2 cellular contexts compared by ENCODE assay signal in the genomic region with DNA sequence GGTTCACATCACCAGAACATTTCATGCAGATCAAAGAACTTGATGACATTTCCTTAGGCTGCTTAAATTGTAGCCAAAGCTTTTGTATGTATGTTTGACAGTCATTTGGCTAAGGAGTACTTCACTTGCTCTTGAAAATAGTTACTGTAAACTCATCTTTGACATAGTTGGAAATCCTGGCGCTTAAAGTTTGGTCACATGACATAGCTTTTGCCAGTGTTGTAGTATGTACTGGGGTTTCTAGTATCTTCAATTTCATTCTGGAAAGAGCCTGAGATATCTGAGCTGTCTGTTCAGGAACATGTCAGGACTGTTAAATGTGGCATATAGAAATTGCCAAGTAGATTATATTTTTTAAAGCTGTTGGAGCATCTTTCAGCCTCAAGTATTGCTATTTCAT.
TF ChIP-seq lines count a peak whose summit lies in the region.

No MANE protein-coding gene starts in this region.

TF ChIP-seq in IMR-90, 13 proteins besides CTCF, POLR2A, EP300 and RAD21:
- no peak for TF ChIP-seq RCOR1 (IDR thresholded peaks at IDR 0.05; ENCODE audit: insufficient replicate concordance, low read length)
- no peak for TF ChIP-seq SMC3 (IDR thresholded peaks at IDR 0.05; ENCODE audit: low read depth, low read length)
- TF ChIP-seq RFX5 (IDR thresholded peaks at IDR 0.05; ENCODE audit: low read depth, low read length): no peak
- no peak for TF ChIP-seq MAFK (IDR thresholded peaks at IDR 0.05; ENCODE audit: low read depth, low read length)
- TF ChIP-seq CEBPB (IDR thresholded peaks at IDR 0.05; ENCODE audit: low read depth, low read length): no peak
- TF ChIP-seq MAZ (IDR thresholded peaks at IDR 0.05; ENCODE audit: borderline replicate concordance, low read depth, low read length): no peak
- no peak for TF ChIP-seq MXI1 (IDR thresholded peaks at IDR 0.05; ENCODE audit: borderline replicate concordance, low read depth, low read length)
- TF ChIP-seq BHLHE40 (IDR thresholded peaks at IDR 0.05; ENCODE audit: low read depth, low read length): no peak

TF ChIP-seq in HepG2, 621 proteins besides CTCF, POLR2A, EP300 and RAD21:
- TF ChIP-seq ZNF136 (CRISPR knock-in tag; IDR thresholded peaks at IDR 0.05; ENCODE audit: low read depth): no peak
